8 cellular contexts compared by ENCODE assay signal in genomic region chr3:47577583-47578118, GRCh38. TPM values are rescaled to one million over a fixed set of nuclear protein-coding genes. Genes with fewer than 3 reads are reported as not detected.
DNase-seq lines count a peak whose midpoint lies in the region; ATAC-seq, FAIRE-seq and TF ChIP-seq lines count a peak whose summit lies in the region.

No MANE protein-coding gene starts in this region.

- no peaks in the 10 kb centered on the region for H3K36me3 Mint-ChIP-seq in activated CD8-positive, alpha-beta memory T cell treated with anti-CD3 and anti-CD28 coated beads, Interleukin-2, amount 10 ng/mL, durations not matched to agents 7 days and 5 days

- no peaks in the 10 kb centered on the region for H3K4me1 Mint-ChIP-seq in activated CD8-positive, alpha-beta memory T cell treated with anti-CD3 and anti-CD28 coated beads, Interleukin-2, amount 10 ng/mL, durations not matched to agents 7 days and 5 days

- H3K79me2 ChIP-seq in K562 (ENCODE audit: control insufficient read depth, insufficient read depth, low read length), result no peaks in the 10 kb centered on the region

- FAIRE-seq in K562 (lab: Jason Lieb, UNC), result no peak

- H3K4me2 ChIP-seq in K562 (ENCODE audit: insufficient read depth, low read length), result peak overlapping the region; percentile 54

- TF ChIP-seq CTCF in K562 (IDR thresholded peaks at IDR 0.05 in 2 of 3, conservative IDR thresholded peaks at IDR 0.05 in 1 of 3; ENCODE audit: insufficient read depth in 2 of 3, low read depth in 1 of 3, low read length in 3 of 3) (no peak), thoracic aorta (IDR thresholded peaks at IDR 0.05) (no peak), GM20000 (IDR thresholded peaks at IDR 0.05; ENCODE audit: extremely low read depth, missing control alignments) (no peak)

- peak overlapping the region in 1 of 2 experiments; percentile 84; a peak in 3 of 4 replicates for H3K9ac ChIP-seq in K562 (ENCODE audit: insufficient read depth in 1 of 2, low read depth in 2 of 2, low read length in 2 of 2)

- no peak for TF ChIP-seq RAD21 in K562 (CRISPR knock-in tag; conservative IDR thresholded peaks at IDR 0.05 in 1 of 2, IDR thresholded peaks at IDR 0.05 in 1 of 2)

- H3K36me3 ChIP-seq in K562 (ENCODE audit: control insufficient read depth, insufficient read depth, low read length) (no peaks in the 10 kb centered on the region), thoracic aorta (no peaks in the 10 kb centered on the region)

- peak overlapping the region; percentile 78 for H2AFZ ChIP-seq in K562 (ENCODE audit: low read depth, low read length)

- H3K4me3 Mint-ChIP-seq in activated CD8-positive, alpha-beta memory T cell treated with anti-CD3 and anti-CD28 coated beads, Interleukin-2, amount 10 ng/mL, durations not matched to agents 7 days and 5 days, result peak overlapping the region; percentile 54

- H3K9me1 ChIP-seq in K562 (ENCODE audit: control insufficient read depth, insufficient read depth, low read length), result peaks cover 4% of the 10 kb centered on the region

- POLR2A ChIA-PET in K562 (lab: Yijun Ruan, JAX), result interaction anchor here (0.5 to 1.4 kb wide), 8 partner anchors 15 to 590 kb away, joined by 3 to 4 read pairs (median 3); partner anchors contain the start of gene SCAP

- H3K27me3 Mint-ChIP-seq in activated CD8-positive, alpha-beta memory T cell treated with anti-CD3 and anti-CD28 coated beads, Interleukin-2, amount 10 ng/mL, durations not matched to agents 7 days and 5 days, result peaks cover 46% of the 10 kb centered on the region

- intact Hi-C loops in K562 (cut with micrococcal nuclease), result loop anchor here (10.0 kb wide), 1 partner anchor 53 kb away; no protein-coding TSS in a partner anchor

- in situ Hi-C loops in K562 (cut with MboI), result no loop called here

- WGBS in K562 (ENCODE audit: insufficient coverage, low coverage, missing lambda C conversion rate), result 34% methylated on average over 32 of the region's 49 CpGs

- no peaks in the 10 kb centered on the region for H3K9me3 Mint-ChIP-seq in activated CD8-positive, alpha-beta memory T cell treated with anti-CD3 and anti-CD28 coated beads, Interleukin-2, amount 10 ng/mL, durations not matched to agents 7 days and 5 days (ENCODE audit: low read depth)

- no peak for DNase-seq in activated CD8-positive, alpha-beta memory T cell treated with anti-CD3 and anti-CD28 coated beads, Interleukin-2, amount 10 ng/mL, durations not matched to agents 7 days and 5 days
- DNase-seq in activated CD8-positive, alpha-beta memory T cell treated with anti-CD3 and anti-CD28 coated beads for 24 hours, result no peak
- no peak for DNase-seq in K562 (ENCODE audit: extremely low read depth in 1 of 4, low spot score in 3 of 4)
- peak; percentile 55 for DNase-seq in left kidney (ENCODE audit: low read depth, low spot score)
- DNase-seq in thoracic aorta (ENCODE audit: low spot score), result no peak
- no peak for DNase-seq in T1000 (lab: John Stamatoyannopoulos, UW)
- DNase-seq in GM20000 (ENCODE audit: low spot score), result no peak

- TF ChIP-seq EP300 in K562 (IDR thresholded peaks at IDR 0.05; ENCODE audit: low read length), result no peak

- H3K27ac ChIP-seq in K562 (ENCODE audit: extremely low read depth, low read depth, low read length), result no peak overlapping the region
- H3K27ac ChIP-seq in thoracic aorta, result no peak overlapping the region

- no peak for TF ChIP-seq POLR2A in K562 (conservative IDR thresholded peaks at IDR 0.05)

- no peak for ATAC-seq in activated CD8-positive, alpha-beta memory T cell treated with anti-CD3 and anti-CD28 coated beads, Interleukin-2, amount 10 ng/mL, durations not matched to agents 7 days and 5 days
- peak; percentile 58 for ATAC-seq in K562
- no peak for ATAC-seq in thoracic aorta (ENCODE audit: insufficient number of reproducible peaks, low FRiP score, low read depth)
- ATAC-seq in GM21390 (IDR thresholded peaks at IDR 0.05; ENCODE audit: unreplicated experiment), result no peak

- H3K27ac Mint-ChIP-seq in activated CD8-positive, alpha-beta memory T cell treated with anti-CD3 and anti-CD28 coated beads, Interleukin-2, amount 10 ng/mL, durations not matched to agents 7 days and 5 days, result no peak overlapping the region

- peaks cover 0 to 5% of the 10 kb centered on the region in 2 experiments; a peak in 2 of 5 replicates for H3K27me3 ChIP-seq in K562 (ENCODE audit: control insufficient read depth in 2 of 2, insufficient read depth in 2 of 2, low read length in 2 of 2)
- no peaks in the 10 kb centered on the region for H3K27me3 ChIP-seq in thoracic aorta (replicated peaks; ENCODE audit: insufficient read depth)

- no peaks in the 10 kb centered on the region for H4K20me1 ChIP-seq in K562 (replicated peaks; ENCODE audit: control insufficient read depth, insufficient read depth, low read length)

- H3K4me3 ChIP-seq in K562 (peak overlapping the region; percentile 65), thoracic aorta (peak overlapping the region; percentile 80)

- peaks cover 3 to 31% of the 10 kb centered on the region in 2 experiments; a peak in 3 of 5 replicates for H3K4me1 ChIP-seq in K562 (replicated peaks in 1 of 2; ENCODE audit: control insufficient read depth in 2 of 2, insufficient read depth in 2 of 2, low read length in 2 of 2)
- H3K4me1 ChIP-seq in thoracic aorta (ENCODE audit: control insufficient read depth in 1 of 2, low read depth in 2 of 2), result peaks cover 0 to 14% of the 10 kb centered on the region in 2 donors

- BruUV-seq in K562 (replicated peaks; lab: Mats Ljungman, UMichigan), result no TSS peak

- CTCF ChIA-PET in activated CD8-positive, alpha-beta memory T cell treated with anti-CD3 and anti-CD28 coated beads, Interleukin-2, amount 10 ng/mL, durations not matched to agents 7 days and 5 days (lab: Charles Lee), result interaction anchor here (0.5 to 2.2 kb wide), 3 partner anchors 56 to 466 kb away, joined by 3 to 11 read pairs (median 3); no protein-coding TSS in a partner anchor
- CTCF ChIA-PET in K562 (lab: Yijun Ruan, JAX; ENCODE audit: low intra/inter-chr PET ratio), result no interaction called here

- H3K9me3 ChIP-seq in K562 (replicated peaks; ENCODE audit: control insufficient read depth, insufficient read depth, low read depth, low read length), result no peaks in the 10 kb centered on the region
- H3K9me3 ChIP-seq in thoracic aorta, result no peaks in the 10 kb centered on the region

TF ChIP-seq in K562, 482 proteins besides CTCF, POLR2A, EP300 and RAD21 (continues in another document):
- TF ChIP-seq ETV5 (CRISPR knock-in tag; IDR thresholded peaks at IDR 0.05; ENCODE audit: low read depth) (0 out of 2 replicates have a peak, but pooled peaks have one; percentile 42), PCBP2 (IDR thresholded peaks at IDR 0.05; ENCODE audit: low read depth, low read length, poor library complexity, severe bottlenecking) (no peak), ATF1 (CRISPR knock-in tag; IDR thresholded peaks at IDR 0.05) (no peak), ATF1 (tag; IDR thresholded peaks at IDR 0.05) (0 out of 2 replicates have a peak, but pooled peaks have one; percentile 15), TRIM28 (IDR thresholded peaks at IDR 0.05) (no peak), HIVEP1 (CRISPR knock-in tag; IDR thresholded peaks at IDR 0.05) (no peak), CREB1 (IDR thresholded peaks at IDR 0.05) (0 out of 2 replicates have a peak, but pooled peaks have one; percentile 9), CREB1 (CRISPR knock-in tag; IDR thresholded peaks at IDR 0.05) (no peak), CSDE1 (IDR thresholded peaks at IDR 0.05) (no peak), HMGN3 (IDR thresholded peaks at IDR 0.05; ENCODE audit: borderline replicate concordance, extremely low read depth, insufficient read length, low read depth, low read length) (peak; percentile 30), NONO (IDR thresholded peaks at IDR 0.05; ENCODE audit: low read depth in 2 of 2, low read length in 1 of 2) (no peak), C11orf30 (IDR thresholded peaks at IDR 0.05; ENCODE audit: low read depth) (no peak), KLF13 (tag; IDR thresholded peaks at IDR 0.05; ENCODE audit: borderline replicate concordance, low read depth) (no peak), TEAD1 (CRISPR knock-in tag; IDR thresholded peaks at IDR 0.05) (peak in 1 of 2 experiments; percentile 26; a peak in 1 of 4 replicates), HOXB6 (CRISPR knock-in tag; IDR thresholded peaks at IDR 0.05; ENCODE audit: borderline replicate concordance) (no peak), KDM5B (IDR thresholded peaks at IDR 0.05; ENCODE audit: insufficient replicate concordance, low read depth, low read length) (peak; percentile 13), HNRNPL (IDR thresholded peaks at IDR 0.05; ENCODE audit: low read depth, low read length) (peak; percentile 87)
- TF ChIP-seq, protein P1, sequence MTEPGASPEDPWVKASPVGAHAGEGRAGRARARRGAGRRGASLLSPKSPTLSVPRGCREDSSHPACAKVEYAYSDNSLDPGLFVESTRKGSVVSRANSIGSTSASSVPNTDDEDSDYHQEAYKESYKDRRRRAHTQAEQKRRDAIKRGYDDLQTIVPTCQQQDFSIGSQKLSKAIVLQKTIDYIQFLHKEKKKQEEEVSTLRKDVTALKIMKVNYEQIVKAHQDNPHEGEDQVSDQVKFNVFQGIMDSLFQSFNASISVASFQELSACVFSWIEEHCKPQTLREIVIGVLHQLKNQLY (CRISPR knock-in tag; conservative IDR thresholded peaks at IDR 0.05), result no peak

RNA-seq across cellular contexts. Expression of gene CSPG5, which starts 1.0 kb away (rescaled TPM):
- total RNA-seq in activated CD8-positive, alpha-beta memory T cell treated with anti-CD3 and anti-CD28 coated beads, Interleukin-2, amount 10 ng/mL, durations not matched to agents 7 days and 5 days, result under 1 TPM; 0.21 to 0.32 TPM
- 1.4 and 3.6 TPM in 2 replicates for total RNA-seq in K562 (2011; cell fraction: chromatin; rRNA removed; ENCODE audit: low replicate concordance)
- total RNA-seq in K562 (2011; cell fraction: nucleolus; rRNA removed), result 3.3 and 4.2 TPM in 2 replicates
- 3.7 and 4.4 TPM in 2 replicates for total RNA-seq in K562 (2011; cell fraction: nucleoplasm; rRNA removed)
- total RNA-seq in K562 (2014; rRNA removed) (2.5 and 3.4 TPM in 2 replicates), K562 (2014; rRNA removed; fragmentation: Illumina TruSeq; extraction: Trizol) (1.4 and 1.8 TPM in 2 replicates), K562 (2015; rRNA removed; fragmentation: Illumina TruSeq; extraction: Trizol) (1.3 and 1.4 TPM in 2 replicates), K562 (2021) (2.9 and 3.3 TPM in 2 replicates), thoracic aorta (under 1 TPM; 0.14 to 0.92 TPM)
- polyA plus RNA-seq in K562 (2011; rRNA removed) (2.2 and 2.4 TPM in 2 replicates), K562 (2014; fragmentation: Illumina TruSeq; extraction: Trizol) (2.6 and 3.3 TPM in 2 replicates), K562 (2014; fragmentation: Nextera tagmentation; extraction: Ambion mirVana) (under 1 TPM; 0.06 to 0.17 TPM), K562 (2014; rRNA removed) (2.6 and 4.5 TPM in 2 replicates)
- polyA plus RNA-seq in K562 (2011; cell fraction: cytosol; rRNA removed), result 2.4 and 4.0 TPM in 2 replicates
- polyA plus RNA-seq in K562 (2011; cell fraction: nucleus; rRNA removed), result 1.2 and 2.2 TPM in 2 replicates
- polyA plus RNA-seq in K562 (2012), result 1.6 and 2.7 TPM in 2 replicates
- 0.72 and 1.3 TPM in 2 replicates for polyA minus RNA-seq in K562 (2011; rRNA and poly(A)+ RNA removed)
- 2.3 and 2.8 TPM in 2 replicates for polyA minus RNA-seq in K562 (2011; cell fraction: cytosol; rRNA and poly(A)+ RNA removed)
- 0.56 and 0.81 TPM in 2 replicates for polyA minus RNA-seq in K562 (2011; cell fraction: nucleus; rRNA and poly(A)+ RNA removed)
